ENCODE assay signal across 11 cellular contexts in the genomic region with DNA sequence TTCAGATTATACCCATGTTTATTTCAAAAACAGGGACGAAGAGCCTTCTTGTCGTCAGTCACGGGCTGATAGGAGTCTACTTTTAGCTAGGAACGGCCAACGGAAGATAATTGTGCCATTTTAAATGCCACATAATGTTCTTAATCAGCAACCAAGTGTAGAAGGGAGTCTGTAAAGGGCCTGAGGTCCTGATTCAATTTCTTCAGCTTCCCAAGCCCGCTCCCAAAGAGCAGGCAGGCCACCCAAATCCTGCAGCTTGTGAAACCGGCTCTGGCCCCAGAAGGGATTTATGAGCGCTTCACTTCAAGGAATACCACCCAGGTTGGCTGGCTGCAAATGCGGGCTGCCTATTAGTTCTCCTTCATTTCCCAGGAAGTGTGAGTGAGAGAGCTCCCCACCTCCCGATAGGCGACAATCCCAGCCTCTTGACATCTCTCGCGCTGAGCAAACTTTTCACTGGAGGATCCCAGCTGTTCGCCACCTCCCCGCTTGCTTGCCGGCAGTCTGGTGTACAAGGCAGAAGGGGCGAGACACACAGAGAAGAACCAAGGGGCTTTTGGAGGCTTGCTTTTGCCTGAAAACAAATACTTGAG.
DNase-seq lines count a peak whose midpoint lies in the region; ATAC-seq and TF ChIP-seq lines count a peak whose summit lies in the region.
"Had no signal": no experiment of that assay in that cellular context is flagged by ENCODE, and none has a peak within 500 bp of the region (broad histone marks: within the 10 kb centered on the region; RNA-seq: fewer than 3 reads in every experiment).

No MANE protein-coding gene starts in this region.

- peaks cover 13% of the 10 kb centered on the region for H3K4me1 ChIP-seq in neural progenitor cell

- no peaks in the 10 kb centered on the region for H3K9me3 ChIP-seq in SK-N-MC (ENCODE audit: low read depth, low read length)
- H3K9me3 ChIP-seq in neural progenitor cell (ENCODE audit: low read depth): no peaks in the 10 kb centered on the region

- peaks cover 25% of the 10 kb centered on the region for H3K4me1 Mint-ChIP-seq in neural progenitor cell

- no peak for TF ChIP-seq CTCF in BJ (IDR thresholded peaks at IDR 0.05; ENCODE audit: insufficient read depth, low read depth, low read length)
- no peak for TF ChIP-seq CTCF in foreskin fibroblast (IDR thresholded peaks at IDR 0.05; ENCODE audit: low read depth, low read length)
- TF ChIP-seq CTCF in neural progenitor cell (IDR thresholded peaks at IDR 0.05): no peak

- H3F3A ChIP-seq in neural progenitor cell (ENCODE audit: low read depth): peaks cover 13% of the 10 kb centered on the region

- H3K27ac Mint-ChIP-seq in neural progenitor cell: peak overlapping the region; percentile 47

- no peak overlapping the region for H2AFZ ChIP-seq in neural progenitor cell (replicated peaks)

- peaks cover 11% of the 10 kb centered on the region for H3K9me3 Mint-ChIP-seq in neural progenitor cell

- ATAC-seq in GM21723 (IDR thresholded peaks at IDR 0.05; ENCODE audit: unreplicated experiment): no peak
- no peak for ATAC-seq in HG02938 (IDR thresholded peaks at IDR 0.05; ENCODE audit: unreplicated experiment)

- H3K4me3 ChIP-seq in BJ (ENCODE audit: low read depth, low read length): peak overlapping the region; percentile 33
- H3K4me3 ChIP-seq in SK-N-MC: peak overlapping the region; percentile 73
- H3K4me3 ChIP-seq in foreskin fibroblast (ENCODE audit: low read depth in 1 of 2, low read length in 2 of 2): peak overlapping the region; percentile 48 to 53
- peak overlapping the region; percentile 32 for H3K4me3 ChIP-seq in neural progenitor cell

- POLR2A ChIA-PET in BJ (lab: Charles Lee): interaction anchor here (0.7 kb wide), 1 partner anchor 15 kb away, joined by 9 read pairs; no protein-coding TSS in a partner anchor

- H3K79me2 ChIP-seq in neural progenitor cell (ENCODE audit: low read depth): no peaks in the 10 kb centered on the region

- H3K27ac ChIP-seq in SK-N-MC (peak overlapping the region; percentile 99), neural progenitor cell (no peak overlapping the region)

- H3K27me3 Mint-ChIP-seq in neural progenitor cell (ENCODE audit: insufficient read depth, low read depth): peaks cover 13% of the 10 kb centered on the region

- peaks cover 10% of the 10 kb centered on the region for H4K20me1 ChIP-seq in neural progenitor cell (ENCODE audit: low read depth)

- peak overlapping the region; percentile 61 for H3K4me2 ChIP-seq in neural progenitor cell

- peak overlapping the region; percentile 74 for H3K9ac ChIP-seq in SK-N-MC (ENCODE audit: insufficient read length)
- no peak overlapping the region for H3K9ac ChIP-seq in neural progenitor cell

- CTCF ChIA-PET in BJ (lab: Yijun Ruan, JAX): interaction anchor here (0.8 to 1.9 kb wide), 6 partner anchors 8 to 360 kb away, joined by 3 to 11 read pairs (median 4); no protein-coding TSS in a partner anchor

- no peak for DNase-seq in BJ (ENCODE audit: low read depth)
- DNase-seq in SK-N-MC (ENCODE audit: low read depth, low spot score): peak; percentile 73
- peak in 1 of 2 donors; percentile 52 for DNase-seq in foreskin fibroblast
- DNase-seq in neural progenitor cell (ENCODE audit: low spot score): peak; percentile 94
- DNase-seq in NK-92 (lab: John Stamatoyannopoulos, UW; ENCODE audit: unreplicated experiment): no peak
- DNase-seq in GOT3 (lab: John Stamatoyannopoulos, UW): no peak
- DNase-seq: activated gamma-delta T cell, DND-41, NCI-H526 had no signal

- no peaks in the 10 kb centered on the region for H3K36me3 Mint-ChIP-seq in neural progenitor cell

- H3K36me3 ChIP-seq in BJ (ENCODE audit: control insufficient read depth, insufficient read depth, low read length): no peaks in the 10 kb centered on the region
- H3K36me3 ChIP-seq in SK-N-MC (ENCODE audit: insufficient read depth, low read length): no peaks in the 10 kb centered on the region
- H3K36me3 ChIP-seq in neural progenitor cell: no peaks in the 10 kb centered on the region

- H3K27me3 ChIP-seq in BJ (ENCODE audit: control insufficient read depth, insufficient read depth, low read length) (no peaks in the 10 kb centered on the region), neural progenitor cell (peaks cover 38% of the 10 kb centered on the region)

- H3K4me3 Mint-ChIP-seq in neural progenitor cell: peak overlapping the region; percentile 74

Comparison
In these comparisons a context has a peak if more than half of its experiments do, and no peak if none do; other contexts are left out.
1. DNase-seq: peak in SK-N-MC (single experiment) and neural progenitor cell (single experiment); none in BJ (single experiment), NK-92 (single experiment) and GOT3 (single experiment).
2. Peak in every context shown above with its lines, with median percentiles within 50 percentile points of each other: H3K4me3 ChIP-seq.